2 cellular contexts compared by ENCODE assay signal in genomic region chr3:123300572-123300971, GRCh38.
TF ChIP-seq lines count a peak whose summit lies in the region.

No MANE protein-coding gene starts in this region.

TF ChIP-seq in K562, 482 proteins besides CTCF, POLR2A, EP300 and RAD21:
- TF ChIP-seq CTCFL (IDR thresholded peaks at IDR 0.05; ENCODE audit: borderline replicate concordance, insufficient read depth, low read depth, low read length, poor library complexity, severe bottlenecking) (peak; percentile 50), ZNF3 (CRISPR knock-in tag; IDR thresholded peaks at IDR 0.05) (no peak)
TF ChIP-seq in K562: peak in this region for 1.

TF ChIP-seq in HepG2, 621 proteins besides CTCF, POLR2A, EP300 and RAD21 (continued from another document):
- TF ChIP-seq ARID5B (CRISPR knock-in tag; IDR thresholded peaks at IDR 0.05) = no peak
- no peak for TF ChIP-seq PLRG1 (conservative IDR thresholded peaks at IDR 0.05)
- TF ChIP-seq KDM2A (CRISPR knock-in tag; IDR thresholded peaks at IDR 0.05; ENCODE audit: borderline replicate concordance, low read depth) = no peak
- TF ChIP-seq ZNF614 (CRISPR knock-in tag; IDR thresholded peaks at IDR 0.05; ENCODE audit: borderline replicate concordance) = no peak
- TF ChIP-seq ZBTB14 (CRISPR knock-in tag; IDR thresholded peaks at IDR 0.05) = no peak
- TF ChIP-seq ZNF883 (CRISPR knock-in tag; IDR thresholded peaks at IDR 0.05; ENCODE audit: not compliant biosample characterization) = no peak
- TF ChIP-seq ZNF180 (CRISPR knock-in tag; IDR thresholded peaks at IDR 0.05; ENCODE audit: borderline replicate concordance, low read depth) = no peak
- no peak for TF ChIP-seq HNF4G (IDR thresholded peaks at IDR 0.05; ENCODE audit: borderline replicate concordance, low read depth, low read length)
- TF ChIP-seq HNF4G (CRISPR knock-in tag; IDR thresholded peaks at IDR 0.05; ENCODE audit: borderline replicate concordance, low read depth) = no peak
- TF ChIP-seq SIX1 (CRISPR knock-in tag; IDR thresholded peaks at IDR 0.05; ENCODE audit: borderline replicate concordance) = no peak
- no peak for TF ChIP-seq ADNP (CRISPR knock-in tag; IDR thresholded peaks at IDR 0.05)
- no peak for TF ChIP-seq NFE2 (CRISPR knock-in tag; IDR thresholded peaks at IDR 0.05)
- TF ChIP-seq NCOA1 (CRISPR knock-in tag; IDR thresholded peaks at IDR 0.05) = no peak
- TF ChIP-seq SALL2 (CRISPR knock-in tag; IDR thresholded peaks at IDR 0.05) = no peak
